In the genomic region with DNA sequence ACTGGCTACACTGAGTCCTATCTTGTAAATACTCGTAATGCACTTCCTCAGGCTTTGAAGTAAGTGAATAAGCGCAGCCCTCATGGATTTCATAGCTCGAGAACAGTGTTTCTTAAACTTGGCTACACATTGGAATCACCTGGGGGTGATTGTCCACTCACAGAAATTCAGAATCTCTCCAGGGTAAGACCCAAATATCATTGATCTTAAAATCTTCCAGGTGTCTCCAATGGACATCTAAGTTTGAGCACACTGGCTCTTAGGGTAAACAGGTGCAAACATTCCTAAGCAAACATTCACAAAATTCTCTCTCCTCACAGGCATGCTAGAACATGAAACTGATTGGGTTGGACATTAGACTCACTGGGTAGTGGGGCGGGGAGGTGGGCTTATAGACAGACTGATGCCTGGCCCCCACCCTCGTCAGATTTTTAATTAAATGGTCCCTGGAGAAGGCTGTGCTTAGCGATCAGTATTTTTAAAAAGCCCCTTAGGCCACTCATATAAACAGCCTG, we compare ENCODE assay signal across 22 cellular contexts.
"Had no signal": no experiment of that assay in that cellular context is flagged by ENCODE, and none has a peak within 500 bp of the region (broad histone marks: within the 10 kb centered on the region; RNA-seq: fewer than 3 reads in every experiment).

No MANE protein-coding gene starts in this region.

- H3K4me3 Mint-ChIP-seq: dendritic cell treated with granulocyte-macrophage colony-stimulating factor and Interleukin-4, amounts not matched to agents 40 ng/mL and 50 ng/mL, for 4 days; effector memory CD8-positive, alpha-beta T cell; naive thymus-derived CD4-positive, alpha-beta T cell; nephron progenitor cell; stimulated activated effector memory CD8-positive, alpha-beta T cell treated with anti-CD3 and anti-CD28 coated beads, Interleukin-12 subunit alpha, Interleukin-12 subunit beta, amount 100 ng/mL, for 72 hours had no signal

- DNase-seq: effector memory CD8-positive, alpha-beta T cell; erythroblast; gastrocnemius medialis; heart right ventricle; islet precursor cell; left cardiac atrium; left ventricle myocardium inferior; lower lobe of right lung; mesendoderm; naive thymus-derived CD4-positive, alpha-beta T cell; nephron progenitor cell; posterior cingulate gyrus; right cardiac atrium; stimulated activated CD4-positive, alpha-beta T cell treated with anti-CD3 and anti-CD28 coated beads, Interleukin-4, amount 100 ng/mL, for 1 hour; stimulated activated CD8-positive, alpha-beta memory T cell treated with anti-CD3 and anti-CD28 coated beads, Interleukin-4, amount 100 ng/mL, for 48 hours; stimulated activated naive CD8-positive, alpha-beta T cell treated with anti-CD3 and anti-CD28 coated beads, Interleukin-15, Interleukin-2, amounts not matched to agents 100 U/mL and 50 U/mL, for 24 hours; thyroid gland; upper lobe of left lung; uterus had no signal

- H3K27me3 ChIP-seq: gastrocnemius medialis, heart right ventricle, suprapubic skin, thyroid gland, upper lobe of left lung, uterus had no signal

- H3K36me3 Mint-ChIP-seq: stimulated activated effector memory CD8-positive, alpha-beta T cell treated with anti-CD3 and anti-CD28 coated beads, Interleukin-12 subunit alpha, Interleukin-12 subunit beta, amount 100 ng/mL, for 72 hours had no signal

- H3K27ac Mint-ChIP-seq: dendritic cell treated with granulocyte-macrophage colony-stimulating factor and Interleukin-4, amounts not matched to agents 40 ng/mL and 50 ng/mL, for 4 days; effector memory CD8-positive, alpha-beta T cell; nephron progenitor cell; stimulated activated effector memory CD8-positive, alpha-beta T cell treated with anti-CD3 and anti-CD28 coated beads, Interleukin-12 subunit alpha, Interleukin-12 subunit beta, amount 100 ng/mL, for 72 hours had no signal

- H3K9me3 ChIP-seq: gastrocnemius medialis, heart right ventricle, left ventricle myocardium inferior, lower lobe of right lung, suprapubic skin, thyroid gland, upper lobe of left lung, uterus had no signal

- H3K4me1 Mint-ChIP-seq: stimulated activated effector memory CD8-positive, alpha-beta T cell treated with anti-CD3 and anti-CD28 coated beads, Interleukin-12 subunit alpha, Interleukin-12 subunit beta, amount 100 ng/mL, for 72 hours had no signal

- H3K4me3 ChIP-seq: gastrocnemius medialis, heart right ventricle, left ventricle myocardium inferior, lower lobe of right lung, suprapubic skin, thyroid gland, upper lobe of left lung, uterus had no signal

- H3K27ac ChIP-seq: suprapubic skin, thyroid gland had no signal

- H3K36me3 ChIP-seq: gastrocnemius medialis, heart right ventricle, left ventricle myocardium inferior, lower lobe of right lung, suprapubic skin, thyroid gland, upper lobe of left lung, uterus had no signal

- H3K9me3 Mint-ChIP-seq: dendritic cell treated with granulocyte-macrophage colony-stimulating factor and Interleukin-4, amounts not matched to agents 40 ng/mL and 50 ng/mL, for 4 days; effector memory CD8-positive, alpha-beta T cell; nephron progenitor cell; stimulated activated effector memory CD8-positive, alpha-beta T cell treated with anti-CD3 and anti-CD28 coated beads, Interleukin-12 subunit alpha, Interleukin-12 subunit beta, amount 100 ng/mL, for 72 hours had no signal

- H3K27me3 Mint-ChIP-seq: dendritic cell treated with granulocyte-macrophage colony-stimulating factor and Interleukin-4, amounts not matched to agents 40 ng/mL and 50 ng/mL, for 4 days; effector memory CD8-positive, alpha-beta T cell; naive thymus-derived CD4-positive, alpha-beta T cell had no signal

- ATAC-seq: effector memory CD8-positive, alpha-beta T cell; gastrocnemius medialis; heart right ventricle; left cardiac atrium; naive thymus-derived CD4-positive, alpha-beta T cell; right cardiac atrium; stimulated activated effector memory CD8-positive, alpha-beta T cell treated with anti-CD3 and anti-CD28 coated beads, Interleukin-12 subunit alpha, Interleukin-12 subunit beta, amount 100 ng/mL, for 72 hours; stimulated activated naive CD8-positive, alpha-beta T cell treated with anti-CD3 and anti-CD28 coated beads, Interleukin-15, Interleukin-2, amounts not matched to agents 100 U/mL and 50 U/mL, for 24 hours had no signal
